In genomic region chr7:100435401-100436304, GRCh38 we compare ENCODE assay signal across 8 cellular contexts. TPM values are rescaled to one million over a fixed set of nuclear protein-coding genes. Genes with fewer than 3 reads are reported as not detected.
A peak's percentile ranks its signal among the peaks of the same experiment; 100 is the strongest.
DNase-seq lines count a peak whose midpoint lies in the region; ATAC-seq and TF ChIP-seq lines count a peak whose summit lies in the region.

No MANE protein-coding gene starts in this region.

- peak overlapping the region; percentile 92 for H3K4me3 ChIP-seq in choroid plexus epithelial cell (ENCODE audit: low read depth, low read length)
- H3K4me3 ChIP-seq in right lobe of liver: peak overlapping the region; percentile 80 to 92 (median 84)

- no peak for TF ChIP-seq CTCF in GM20000 (IDR thresholded peaks at IDR 0.05; ENCODE audit: extremely low read depth, missing control alignments)
- no peak for TF ChIP-seq CTCF in VCaP (conservative IDR thresholded peaks at IDR 0.05)
- TF ChIP-seq CTCF in choroid plexus epithelial cell (conservative IDR thresholded peaks at IDR 0.05; ENCODE audit: low read depth, low read length): no peak
- no peak for TF ChIP-seq CTCF in right lobe of liver (IDR thresholded peaks at IDR 0.05)

- TF ChIP-seq POLR2A in right lobe of liver (IDR thresholded peaks at IDR 0.05): no peak

- no peaks in the 10 kb centered on the region for H3K27me3 ChIP-seq in right lobe of liver

- H3K36me3 ChIP-seq in right lobe of liver: peaks cover 0 to 21% (median 4%) of the 10 kb centered on the region in 4 donors

- intact Hi-C loops in right lobe of liver (cut with DNase I): no loop called here

- H3K27ac ChIP-seq in VCaP: peak overlapping the region; percentile 100
- peak overlapping the region; percentile 88 to 99 (median 99) for H3K27ac ChIP-seq in right lobe of liver

- H3K9me3 ChIP-seq in right lobe of liver: no peaks in the 10 kb centered on the region

- 8% methylated on average over 10 of the region's 81 CpGs for WGBS in right lobe of liver (ENCODE audit: insufficient coverage, low coverage, low lambda C conversion rate, missing lambda C conversion rate)

- DNase-seq in DMS 273 (lab: John Stamatoyannopoulos, UW; ENCODE audit: unreplicated experiment) (peak; percentile 83), GM20000 (ENCODE audit: low spot score) (peak; percentile 63), HK-2 (ENCODE audit: unreplicated experiment) (peak; percentile 64), choroid plexus epithelial cell (ENCODE audit: low read depth) (peak; percentile 28), right lobe of liver (peak; percentile 67 to 78 (median 76))
- peak; percentile 24 for DNase-seq in stimulated activated CD8-positive, alpha-beta memory T cell treated with anti-CD3 and anti-CD28 coated beads, Interleukin-4, amount 100 ng/mL, for 24 hours (ENCODE audit: low read depth)

- H3K4me1 ChIP-seq in right lobe of liver: peaks cover 0 to 29% (median 3%) of the 10 kb centered on the region in 4 donors

- ATAC-seq in right lobe of liver (peak; percentile 24 to 61 (median 48)), GM18870 (IDR thresholded peaks at IDR 0.05; ENCODE audit: unreplicated experiment) (no peak)

RNA-seq across cellular contexts. Expression of gene PPP1R35, which starts 0.6 kb away (rescaled TPM):
- total RNA-seq in right lobe of liver: 10 to 100 TPM in 5 of 6 experiments, 1 to 10 TPM in 1; 9.8 to 26.8 (median 13.2) TPM

RNA-seq across cellular contexts. Expression of gene MEPCE, which starts 6.0 kb away (rescaled TPM):
- 10 to 100 TPM; 17.1 to 25.1 (median 20.7) TPM for total RNA-seq in right lobe of liver

RNA-seq across cellular contexts. Expression of gene ZCWPW1, which starts 7.2 kb away (rescaled TPM):
- 1 to 10 TPM in 5 of 6 experiments, under 1 TPM in 1; 0.86 to 5.7 (median 2.7) TPM for total RNA-seq in right lobe of liver

RNA-seq across cellular contexts. Expression of gene SPACDR, which starts 28.4 kb away (rescaled TPM):
- total RNA-seq in right lobe of liver: not detected

RNA-seq across cellular contexts. Expression of gene TSC22D4, which starts 43.4 kb away (rescaled TPM):
- 10 to 100 TPM; 12.5 to 20.5 (median 17.0) TPM for total RNA-seq in right lobe of liver

Comparison
In these comparisons a context has a peak if more than half of its experiments do, and no peak if none do; other contexts are left out.
1. DNase-seq: peak in every context shown above with its lines; median percentile 83 in DMS 273; 76 in right lobe of liver; 64 in HK-2; 63 in GM20000; 28 in choroid plexus epithelial cell; 24 in stimulated activated CD8-positive, alpha-beta memory T cell treated with anti-CD3 and anti-CD28 coated beads, Interleukin-4, amount 100 ng/mL, for 24 hours.